ENCODE assay signal across 2 cellular contexts in the genomic region with DNA sequence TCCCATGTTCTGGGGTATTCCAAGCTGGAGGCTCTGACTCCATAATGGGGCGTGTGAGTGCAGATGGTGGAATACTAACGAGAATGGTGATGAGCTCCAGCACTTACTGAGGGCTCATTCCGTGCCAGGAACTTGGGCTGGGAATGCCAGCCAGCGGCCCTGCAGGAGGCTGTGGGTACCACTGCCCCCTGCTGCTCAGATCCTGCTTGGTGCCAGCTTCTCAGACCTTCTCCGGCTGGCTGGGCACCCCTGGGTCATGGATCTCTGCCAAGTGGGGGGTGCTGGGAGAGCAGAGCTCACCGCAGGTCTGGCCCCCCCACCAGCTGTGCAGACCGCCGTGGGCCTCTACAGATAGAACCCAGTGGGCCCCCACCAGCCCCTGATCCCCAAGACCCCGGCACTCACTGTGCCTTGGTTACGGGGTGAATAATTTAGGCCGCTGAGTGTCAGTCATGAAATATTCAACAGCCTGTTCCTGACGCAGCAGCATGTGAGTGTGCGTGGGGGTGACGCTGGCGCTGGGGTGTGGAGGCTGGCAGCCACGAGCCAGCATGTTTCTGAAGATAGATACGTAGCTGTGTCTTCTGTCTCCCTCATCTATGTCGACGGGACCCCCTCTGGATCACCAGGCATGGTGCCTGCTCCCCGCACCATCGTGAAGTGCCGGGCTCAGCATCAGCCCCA.
DNase-seq lines count a peak whose midpoint lies in the region.

No MANE protein-coding gene starts in this region.

- peak; percentile 85 for DNase-seq in NCI-H1694 (lab: John Stamatoyannopoulos, UW)
- DNase-seq in medulla oblongata (ENCODE audit: extremely low spot score): peak; percentile 49
